ENCODE assay signal across 17 cellular contexts in the genomic region with DNA sequence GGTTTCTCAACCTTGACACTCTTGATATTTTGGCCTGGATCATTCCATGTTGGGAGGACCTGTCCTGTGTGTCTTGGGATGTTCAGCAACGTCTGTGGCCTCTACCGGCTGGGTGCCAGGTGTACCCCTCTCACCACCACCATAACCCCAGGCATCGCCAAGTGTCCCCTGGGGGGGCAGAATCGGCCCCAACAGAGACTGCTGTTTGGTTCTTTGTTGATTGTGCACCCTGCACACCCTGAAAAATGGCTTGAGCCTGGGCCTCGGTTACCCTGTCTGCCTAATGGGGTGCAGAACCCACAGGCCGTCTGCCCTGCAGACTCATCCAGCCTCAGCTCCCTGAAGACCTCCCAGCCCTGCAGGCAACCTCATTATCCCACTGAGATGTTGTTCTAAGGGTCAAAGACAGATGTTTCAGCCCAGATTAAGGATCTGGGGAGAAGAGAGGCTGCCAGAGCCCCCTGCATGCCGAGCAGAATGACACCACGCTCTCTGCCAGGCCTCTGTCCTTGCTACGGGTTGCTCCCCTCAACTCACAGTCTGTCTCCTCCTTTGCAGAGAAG. TPM values are rescaled to one million over a fixed set of nuclear protein-coding genes. Genes with fewer than 3 reads are reported as not detected.
"Had no signal": no experiment of that assay in that cellular context is flagged by ENCODE, and none has a peak within 500 bp of the region (broad histone marks: within the 10 kb centered on the region; RNA-seq: fewer than 3 reads in every experiment).

No MANE protein-coding gene starts in this region.

- H3K27ac Mint-ChIP-seq: activated naive CD4-positive, alpha-beta T cell treated with anti-CD3 and anti-CD28 coated beads, Interleukin-2, amount 50 U/mL, for 24 hours had no signal

- H3K4me1 Mint-ChIP-seq: activated naive CD4-positive, alpha-beta T cell treated with anti-CD3 and anti-CD28 coated beads, Interleukin-2, amount 50 U/mL, for 24 hours had no signal

- H3K27me3 ChIP-seq: ascending aorta, esophagus muscularis mucosa, sigmoid colon, upper lobe of right lung had no signal

- H3K4me3 Mint-ChIP-seq: activated naive CD4-positive, alpha-beta T cell treated with anti-CD3 and anti-CD28 coated beads, Interleukin-2, amount 50 U/mL, for 24 hours; activated T-cell treated with anti-CD3 and anti-CD28 coated beads, Interleukin-2, amount 50 U/mL, for 4 hours had no signal

- H3K36me3 Mint-ChIP-seq: activated naive CD4-positive, alpha-beta T cell treated with anti-CD3 and anti-CD28 coated beads, Interleukin-2, amount 50 U/mL, for 24 hours had no signal

- H3K9ac ChIP-seq: parathyroid adenoma had no signal

- H3K4me3 ChIP-seq: ascending aorta, esophagus muscularis mucosa, sigmoid colon, upper lobe of right lung had no signal

- H3K36me3 ChIP-seq: ascending aorta, esophagus muscularis mucosa, sigmoid colon, upper lobe of right lung had no signal

- DNase-seq: activated CD4-positive, alpha-beta T cell treated with anti-CD3 and anti-CD28 coated beads for 1 hour; activated effector memory CD4-positive, alpha-beta T cell treated with Interleukin-2 at 50 U/mL for 16 hours; activated T-cell treated with anti-CD3 and anti-CD28 coated beads, Interleukin-2, amount 50 U/mL, for 4 hours; cortex of kidney; effector CD4-positive, alpha-beta T cell; left ventricle myocardium superior; sigmoid colon; stimulated activated naive CD4-positive, alpha-beta T cell; T-helper 2 cell; upper lobe of right lung had no signal

- H2AFZ ChIP-seq: parathyroid adenoma had no signal

- H3K27me3 Mint-ChIP-seq: activated naive CD4-positive, alpha-beta T cell treated with anti-CD3 and anti-CD28 coated beads, Interleukin-2, amount 50 U/mL, for 24 hours had no signal

- H3K27ac ChIP-seq: ascending aorta, esophagus muscularis mucosa, parathyroid adenoma, sigmoid colon, upper lobe of right lung, VCaP had no signal

- ATAC-seq: activated T-cell treated with anti-CD3 and anti-CD28 coated beads, Interleukin-2, amount 50 U/mL, for 4 hours; left ventricle myocardium superior; upper lobe of right lung had no signal

- H3K4me1 ChIP-seq: ascending aorta, esophagus muscularis mucosa, sigmoid colon, upper lobe of right lung had no signal

RNA-seq across cellular contexts. Expression of a gene that starts 9.2 kb away (rescaled TPM):
- total RNA-seq: activated T-cell treated with anti-CD3 and anti-CD28 coated beads, Interleukin-2, amount 50 U/mL, for 4 hours; ascending aorta; esophagus muscularis mucosa; left ventricle myocardium superior; mononuclear cell; sigmoid colon; upper lobe of right lung had no signal
- polyA plus RNA-seq: adipose tissue, sigmoid colon had no signal
